ENCODE assay signal across 15 cellular contexts in the genomic region with DNA sequence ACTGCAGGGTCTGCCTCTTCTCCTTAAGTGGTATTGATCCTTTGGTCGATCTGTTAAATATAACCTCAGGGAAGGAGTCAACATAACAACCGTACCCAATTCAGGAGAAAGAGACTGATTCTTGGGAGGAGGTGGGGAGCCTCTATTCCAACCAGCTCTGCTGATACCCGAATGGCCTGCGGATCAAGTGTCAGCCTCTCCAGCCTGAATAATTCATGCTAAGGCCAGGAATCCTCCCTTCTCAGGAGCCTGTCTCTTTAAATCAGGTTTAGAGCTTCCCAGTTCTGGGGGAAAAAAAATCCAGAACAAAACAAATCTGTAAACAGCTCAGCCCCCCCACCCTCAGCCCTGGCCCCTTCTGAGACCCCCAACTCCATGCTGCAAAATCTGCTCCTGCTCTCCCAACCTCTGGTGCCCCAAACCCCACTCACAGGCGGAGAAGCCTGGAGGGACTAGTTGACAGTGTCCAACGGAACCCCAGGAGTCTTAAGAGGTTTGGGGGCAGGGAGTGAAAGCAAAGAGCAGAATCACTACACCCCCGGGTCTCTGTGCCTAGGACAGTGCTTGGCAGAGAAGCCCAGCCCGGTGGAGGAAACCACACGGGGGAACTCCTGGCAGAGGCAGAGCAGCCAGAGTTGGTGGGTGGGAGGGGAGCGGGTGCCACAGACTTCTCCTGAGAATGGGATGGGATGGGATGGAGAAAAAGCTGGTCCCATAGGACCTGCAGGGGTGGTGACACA. TPM values are rescaled to one million over a fixed set of nuclear protein-coding genes. Genes with fewer than 3 reads are reported as not detected.
DNase-seq lines count a peak whose midpoint lies in the region; ATAC-seq and TF ChIP-seq lines count a peak whose summit lies in the region.
"Had no signal": no experiment of that assay in that cellular context is flagged by ENCODE, and none has a peak within 500 bp of the region (broad histone marks: within the 10 kb centered on the region; RNA-seq: fewer than 3 reads in every experiment).

No MANE protein-coding gene starts in this region.

- in situ Hi-C loops in G401 (cut with HindIII; ENCODE audit: low sequenced_read_pairs): no loop called here

- H3K4me2 ChIP-seq in smooth muscle cell: peak overlapping the region; percentile 89

- ATAC-seq in aorta (ENCODE audit: low FRiP score): no peak
- ATAC-seq: K562, pancreas had no signal

- CTCF ChIA-PET in activated CD4-positive, alpha-beta memory T cell treated with anti-CD3 and anti-CD28 coated beads for 36 hours (lab: Charles Lee): interaction anchor here (0.7 to 7.6 kb wide), 8 partner anchors 8 to 310 kb away, joined by 3 to 212 read pairs (median 27); no protein-coding TSS in a partner anchor

- H4K20me1 ChIP-seq in smooth muscle cell (ENCODE audit: low read depth): no peaks in the 10 kb centered on the region

- H3K9ac ChIP-seq in iPS-15b (ENCODE audit: low read depth, low read length): no peak overlapping the region
- no peak overlapping the region for H3K9ac ChIP-seq in smooth muscle cell (ENCODE audit: low read depth)

- no peak overlapping the region for H3K27ac Mint-ChIP-seq in activated T-cell treated with anti-CD3 and anti-CD28 coated beads, Interleukin-2, amount 50 U/mL, for 24 hours
- no peak overlapping the region for H3K27ac Mint-ChIP-seq in activated CD4-positive, alpha-beta memory T cell treated with anti-CD3 and anti-CD28 coated beads for 36 hours

- H3K4me3 ChIP-seq in iPS-15b (ENCODE audit: low read depth, low read length) (peak overlapping the region; percentile 53), smooth muscle cell (no peak overlapping the region), aorta (ENCODE audit: low read length in 2 of 2) (no peak overlapping the region)

- peaks cover 50% of the 10 kb centered on the region for H3K27me3 Mint-ChIP-seq in activated T-cell treated with anti-CD3 and anti-CD28 coated beads, Interleukin-2, amount 50 U/mL, for 24 hours
- peaks cover 29% of the 10 kb centered on the region for H3K27me3 Mint-ChIP-seq in activated CD4-positive, alpha-beta memory T cell treated with anti-CD3 and anti-CD28 coated beads for 36 hours

- no peaks in the 10 kb centered on the region for H3F3A ChIP-seq in smooth muscle cell (ENCODE audit: low read depth)

- H3K9me3 Mint-ChIP-seq in activated T-cell treated with anti-CD3 and anti-CD28 coated beads, Interleukin-2, amount 50 U/mL, for 24 hours: no peaks in the 10 kb centered on the region
- no peaks in the 10 kb centered on the region for H3K9me3 Mint-ChIP-seq in activated CD4-positive, alpha-beta memory T cell treated with anti-CD3 and anti-CD28 coated beads for 36 hours

- DNase-seq in activated T-cell treated with anti-CD3 and anti-CD28 coated beads, Interleukin-2, amount 50 U/mL, for 24 hours: no peak
- DNase-seq in activated T-cell treated with anti-CD3 and anti-CD28 coated beads, Interleukin-2, amount 50 U/mL, for 1 hour: no peak
- DNase-seq in activated CD4-positive, alpha-beta memory T cell treated with anti-CD3 and anti-CD28 coated beads for 36 hours: no peak
- DNase-seq in smooth muscle cell (lab: John Stamatoyannopoulos, UW; ENCODE audit: unreplicated experiment) (no peak), UCSD-AML1 (lab: John Stamatoyannopoulos, UW; ENCODE audit: unreplicated experiment) (no peak), aorta (no peak), G401 (ENCODE audit: low spot score) (no peak)
- DNase-seq: effector CD4-positive, alpha-beta T cell; left ventricle myocardium inferior; NCI-H1436 treated with DMSO at 0.1 percent for 48 hours; Right ventricle myocardium superior had no signal

- H3K27ac ChIP-seq in smooth muscle cell (ENCODE audit: low read depth): no peak overlapping the region
- H3K27ac ChIP-seq in aorta (ENCODE audit: low read depth in 1 of 2, low read length in 2 of 2): no peak overlapping the region
- H3K27ac ChIP-seq: left ventricle myocardium inferior, pancreas had no signal

- WGBS in smooth muscle cell (ENCODE audit: low lambda C conversion rate): 58% methylated on average over 10 of the region's 10 CpGs
- 53% methylated on average over 10 of the region's 10 CpGs for WGBS in aorta, 2 donors

- POLR2A ChIA-PET in activated CD4-positive, alpha-beta memory T cell treated with anti-CD3 and anti-CD28 coated beads for 36 hours (lab: Charles Lee): interaction anchor here (1.0 kb wide), 1 partner anchor 9 kb away, joined by 3 read pairs; no protein-coding TSS in a partner anchor

- no peaks in the 10 kb centered on the region for H3K36me3 ChIP-seq in iPS-15b (ENCODE audit: control insufficient read depth, insufficient read depth, low read length)
- no peaks in the 10 kb centered on the region for H3K36me3 ChIP-seq in smooth muscle cell (ENCODE audit: low read depth)
- no peaks in the 10 kb centered on the region for H3K36me3 ChIP-seq in aorta (ENCODE audit: control insufficient read depth in 1 of 2, insufficient read depth in 2 of 2, low read length in 1 of 2)
- H3K36me3 ChIP-seq: left ventricle myocardium inferior, pancreas had no signal

- no peaks in the 10 kb centered on the region for H3K79me2 ChIP-seq in smooth muscle cell (ENCODE audit: low read depth)

- no peak overlapping the region for H2AFZ ChIP-seq in smooth muscle cell (ENCODE audit: low read depth)

- no peaks in the 10 kb centered on the region for H3K36me3 Mint-ChIP-seq in activated T-cell treated with anti-CD3 and anti-CD28 coated beads, Interleukin-2, amount 50 U/mL, for 24 hours (ENCODE audit: low read depth)
- no peaks in the 10 kb centered on the region for H3K36me3 Mint-ChIP-seq in activated CD4-positive, alpha-beta memory T cell treated with anti-CD3 and anti-CD28 coated beads for 36 hours

- H3K9me3 ChIP-seq in iPS-15b (ENCODE audit: control insufficient read depth, insufficient read depth, low read length) (no peaks in the 10 kb centered on the region), smooth muscle cell (replicated peaks; ENCODE audit: low read depth) (no peaks in the 10 kb centered on the region), aorta (ENCODE audit: control insufficient read depth, low read length) (no peaks in the 10 kb centered on the region)
- H3K9me3 ChIP-seq: left ventricle myocardium inferior, pancreas had no signal

- intact Hi-C loops in activated CD4-positive, alpha-beta memory T cell treated with anti-CD3 and anti-CD28 coated beads for 36 hours (cut with micrococcal nuclease): loop anchor here (2.0 kb wide), 1 partner anchor 25 kb away; no protein-coding TSS in a partner anchor
- intact Hi-C loops in aorta (cut with DNase I): no loop called here

- peaks cover 50% of the 10 kb centered on the region for H3K27me3 ChIP-seq in iPS-15b (ENCODE audit: control insufficient read depth, insufficient read depth, low read length)
- peaks cover 48% of the 10 kb centered on the region for H3K27me3 ChIP-seq in smooth muscle cell (ENCODE audit: low read depth)
- H3K27me3 ChIP-seq in aorta (ENCODE audit: control insufficient read depth in 1 of 2, insufficient read depth in 2 of 2, low read length in 1 of 2): peaks cover 0 to 2% of the 10 kb centered on the region in 2 donors

- H3K4me1 Mint-ChIP-seq in activated T-cell treated with anti-CD3 and anti-CD28 coated beads, Interleukin-2, amount 50 U/mL, for 24 hours (ENCODE audit: low read depth): peaks cover 11% of the 10 kb centered on the region
- H3K4me1 Mint-ChIP-seq in activated CD4-positive, alpha-beta memory T cell treated with anti-CD3 and anti-CD28 coated beads for 36 hours (ENCODE audit: low read depth): peaks cover 7% of the 10 kb centered on the region

- H3K4me1 ChIP-seq in iPS-15b (ENCODE audit: control insufficient read depth, insufficient read depth, low read length) (peaks cover 3% of the 10 kb centered on the region), smooth muscle cell (ENCODE audit: low read depth) (no peaks in the 10 kb centered on the region), aorta (ENCODE audit: control insufficient read depth in 1 of 2, insufficient read depth in 2 of 2, low read length in 2 of 2) (no peaks in the 10 kb centered on the region)
- H3K4me1 ChIP-seq: pancreas had no signal

- TF ChIP-seq CTCF in smooth muscle cell (IDR thresholded peaks at IDR 0.05; ENCODE audit: borderline replicate concordance, insufficient read depth, poor library complexity, severe bottlenecking): no peak

- H3K4me3 Mint-ChIP-seq in activated T-cell treated with anti-CD3 and anti-CD28 coated beads, Interleukin-2, amount 50 U/mL, for 24 hours: peak overlapping the region; percentile 73
- H3K4me3 Mint-ChIP-seq in activated CD4-positive, alpha-beta memory T cell treated with anti-CD3 and anti-CD28 coated beads for 36 hours: peak overlapping the region; percentile 68

RNA-seq across cellular contexts. Expression of gene TPBGL, which starts 0.9 kb away (rescaled TPM):
- total RNA-seq in activated CD4-positive, alpha-beta memory T cell treated with anti-CD3 and anti-CD28 coated beads for 36 hours: under 1 TPM in 1 of 2 experiments, not detected in 1; 0.07 TPM
- 0.81 TPM in 1 of 2 replicates, not detected in the other for total RNA-seq in smooth muscle cell
- 0.24 and 0.62 TPM in 2 replicates for polyA plus RNA-seq in smooth muscle cell
- total RNA-seq in aorta: under 1 TPM; 0.30 to 0.36 TPM
- not detected for polyA plus RNA-seq in aorta
- total RNA-seq in G401 (2014; rRNA removed; shearing (Covaris generic)): not detected in 2 replicates
- total RNA-seq: Daoy had no signal
